Comparison of ENCODE assay signal across 26 cellular contexts in the genomic region with DNA sequence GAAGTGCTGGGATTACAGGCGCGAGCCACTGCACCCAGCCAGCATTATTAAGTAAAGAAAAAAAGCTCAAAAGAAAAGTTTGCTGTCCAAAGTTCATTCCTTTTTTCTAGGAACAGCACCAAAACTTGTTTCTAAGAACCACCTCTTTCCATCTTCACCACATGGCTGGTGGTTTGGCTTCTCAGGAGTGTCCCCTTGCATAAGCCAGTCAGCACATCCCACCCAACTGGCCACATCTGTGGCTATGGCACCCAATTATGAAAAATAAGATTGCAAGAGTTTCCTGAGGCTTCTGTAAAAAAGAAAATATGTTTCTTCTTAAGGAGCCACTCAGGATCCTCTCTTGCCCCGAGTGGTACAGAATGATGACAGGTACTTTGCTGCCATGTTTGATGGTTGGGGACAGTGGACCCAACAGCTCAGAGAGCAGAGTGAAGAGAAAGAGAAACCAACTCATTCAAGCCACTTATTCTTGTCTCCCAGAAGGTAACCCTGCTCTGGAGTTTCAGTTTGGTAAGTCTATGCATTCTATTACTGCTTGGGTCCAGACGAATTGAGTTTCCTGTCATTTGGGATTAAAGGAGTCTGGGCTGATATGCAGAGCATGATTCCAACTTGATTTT.
"Had no signal": no experiment of that assay in that cellular context is flagged by ENCODE, and none has a peak within 500 bp of the region (broad histone marks: within the 10 kb centered on the region; RNA-seq: fewer than 3 reads in every experiment).

No MANE protein-coding gene starts in this region.

- H3K27ac Mint-ChIP-seq: dendritic cell treated with granulocyte-macrophage colony-stimulating factor and Interleukin-4, amounts not matched to agents 40 ng/mL and 50 ng/mL, for 4 days; endodermal cell; mesothelial cell of epicardium; naive B cell; nephron; stimulated activated memory B cell treated with anti-CD40 and anti-IgM and Interleukin-4, amounts not matched to agents 10 μg/mL and 1 μg/mL and 100 μg/mL, for 72 hours; stimulated activated naive CD8-positive, alpha-beta T cell treated with anti-CD3 and anti-CD28 coated beads, Interleukin-15, Interleukin-2, amounts not matched to agents 100 ng/mL and 50 ng/mL, for 24 hours had no signal

- H3K9me3 Mint-ChIP-seq: dendritic cell treated with granulocyte-macrophage colony-stimulating factor and Interleukin-4, amounts not matched to agents 40 ng/mL and 50 ng/mL, for 4 days had no signal

- ATAC-seq: esophagus mucosa; foreskin keratinocyte; heart right ventricle; left cardiac atrium; left lung; mucosa of descending colon; right cardiac atrium; stimulated activated memory B cell treated with anti-CD40 and anti-IgM and Interleukin-4, amounts not matched to agents 10 μg/mL and 1 μg/mL and 100 μg/mL, for 72 hours; upper lobe of right lung had no signal

- H3K27me3 Mint-ChIP-seq: dendritic cell treated with granulocyte-macrophage colony-stimulating factor and Interleukin-4, amounts not matched to agents 40 ng/mL and 50 ng/mL, for 4 days had no signal

- H3K36me3 Mint-ChIP-seq: mesothelial cell of epicardium; stimulated activated memory B cell treated with anti-CD40 and anti-IgM and Interleukin-4, amounts not matched to agents 10 μg/mL and 1 μg/mL and 100 μg/mL, for 72 hours had no signal

- DNase-seq: colonic mucosa; effector CD8-positive, alpha-beta T cell; endodermal cell; foreskin keratinocyte; glutamatergic neuron; heart right ventricle; hippocampal formation; left cardiac atrium; left lung; mesenchymal stem cell; mucosa of descending colon; naive B cell; nucleus accumbens; right cardiac atrium; sigmoid colon; stimulated activated CD4-positive, alpha-beta T cell treated with anti-CD3 and anti-CD28 coated beads, Interleukin-2, amount 100 ng/mL, for 24 hours; stimulated activated CD4-positive, alpha-beta T cell treated with anti-CD3 and anti-CD28 coated beads, Interleukin-4, amount 100 ng/mL, for 24 hours; transverse colon; upper lobe of right lung; uterus had no signal

- H3K4me1 Mint-ChIP-seq: mesothelial cell of epicardium; naive B cell; stimulated activated memory B cell treated with anti-CD40 and anti-IgM and Interleukin-4, amounts not matched to agents 10 μg/mL and 1 μg/mL and 100 μg/mL, for 72 hours had no signal

- H3K4me3 Mint-ChIP-seq: dendritic cell treated with granulocyte-macrophage colony-stimulating factor and Interleukin-4, amounts not matched to agents 40 ng/mL and 50 ng/mL, for 4 days; endodermal cell; mesothelial cell of epicardium; naive B cell; nephron; stimulated activated memory B cell treated with anti-CD40 and anti-IgM and Interleukin-4, amounts not matched to agents 10 μg/mL and 1 μg/mL and 100 μg/mL, for 72 hours; stimulated activated naive CD8-positive, alpha-beta T cell treated with anti-CD3 and anti-CD28 coated beads, Interleukin-15, Interleukin-2, amounts not matched to agents 100 ng/mL and 50 ng/mL, for 24 hours had no signal
